Comparison of ENCODE assay signal across 1 cellular context in the genomic region with DNA sequence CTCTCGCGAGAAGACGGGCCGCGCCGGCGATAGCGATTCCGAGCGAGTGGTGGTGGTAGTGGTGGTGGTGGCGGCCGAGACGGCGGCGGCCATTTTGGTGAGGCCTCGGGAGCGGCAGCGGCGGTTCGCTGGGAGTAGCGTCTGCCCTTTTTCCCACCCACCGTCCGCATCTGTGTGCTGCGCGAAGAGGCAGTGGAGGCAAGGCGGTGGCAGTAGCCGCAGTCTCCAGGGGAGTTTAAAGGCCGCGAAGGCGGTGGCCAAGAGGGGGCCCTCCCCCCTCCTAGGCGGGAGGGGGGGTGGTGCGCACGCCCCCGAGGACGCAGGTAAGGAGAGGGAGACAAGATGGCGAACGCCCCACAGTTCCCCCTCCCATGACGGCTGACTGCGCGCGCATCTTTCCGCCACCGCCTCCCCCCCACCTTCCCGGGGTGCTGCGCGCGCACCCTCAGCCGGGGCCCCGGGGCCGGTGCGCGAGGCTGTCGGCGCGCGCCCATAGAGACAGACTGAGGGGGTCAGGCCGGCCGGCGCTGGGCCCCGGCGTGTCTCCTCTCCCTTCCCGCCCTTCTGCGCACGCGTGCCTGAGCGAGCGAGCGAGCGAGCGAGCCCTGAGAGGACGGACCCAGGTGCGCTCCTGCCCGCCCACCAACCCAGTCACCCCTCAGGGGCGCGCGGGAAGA.
TF ChIP-seq lines count a peak whose summit lies in the region.

No MANE protein-coding gene starts in this region.

TF ChIP-seq in HepG2, 621 proteins besides CTCF, POLR2A, EP300 and RAD21 (continued from another document and continues in another):
- TF ChIP-seq ZSCAN9 (CRISPR knock-in tag; IDR thresholded peaks at IDR 0.05; ENCODE audit: borderline replicate concordance) = peak; percentile 84
- peak; percentile 57; the same call in 1 of the 2 replicates for TF ChIP-seq SIN3A (IDR thresholded peaks at IDR 0.05; ENCODE audit: borderline replicate concordance, low read depth, low read length)
- TF ChIP-seq, protein P1, sequence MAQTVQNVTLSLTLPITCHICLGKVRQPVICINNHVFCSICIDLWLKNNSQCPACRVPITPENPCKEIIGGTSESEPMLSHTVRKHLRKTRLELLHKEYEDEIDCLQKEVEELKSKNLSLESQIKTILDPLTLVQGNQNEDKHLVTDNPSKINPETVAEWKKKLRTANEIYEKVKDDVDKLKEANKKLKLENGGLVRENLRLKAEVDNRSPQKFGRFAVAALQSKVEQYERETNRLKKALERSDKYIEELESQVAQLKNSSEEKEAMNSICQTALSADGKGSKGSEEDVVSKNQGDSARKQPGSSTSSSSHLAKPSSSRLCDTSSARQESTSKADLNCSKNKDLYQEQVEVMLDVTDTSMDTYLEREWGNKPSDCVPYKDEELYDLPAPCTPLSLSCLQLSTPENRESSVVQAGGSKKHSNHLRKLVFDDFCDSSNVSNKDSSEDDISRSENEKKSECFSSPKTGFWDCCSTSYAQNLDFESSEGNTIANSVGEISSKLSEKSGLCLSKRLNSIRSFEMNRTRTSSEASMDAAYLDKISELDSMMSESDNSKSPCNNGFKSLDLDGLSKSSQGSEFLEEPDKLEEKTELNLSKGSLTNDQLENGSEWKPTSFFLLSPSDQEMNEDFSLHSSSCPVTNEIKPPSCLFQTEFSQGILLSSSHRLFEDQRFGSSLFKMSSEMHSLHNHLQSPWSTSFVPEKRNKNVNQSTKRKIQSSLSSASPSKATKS (CRISPR knock-in tag; IDR thresholded peaks at IDR 0.05) = no peak; the same call in 1 of the 2 replicates
- no peak for TF ChIP-seq ZNF282 (IDR thresholded peaks at IDR 0.05; ENCODE audit: partially characterized antibody)
- no peak for TF ChIP-seq SYNCRIP (IDR thresholded peaks at IDR 0.05; ENCODE audit: insufficient read depth, low read depth, low read length)
- no peak for TF ChIP-seq EHMT2 (IDR thresholded peaks at IDR 0.05; ENCODE audit: borderline replicate concordance, low read depth, low read length)
- no peak for TF ChIP-seq NR3C1 (CRISPR knock-in tag; IDR thresholded peaks at IDR 0.05)
- peak; percentile 94 for TF ChIP-seq PCBP1 (IDR thresholded peaks at IDR 0.05; ENCODE audit: borderline replicate concordance, low read depth, low read length)
- TF ChIP-seq, protein P2, sequence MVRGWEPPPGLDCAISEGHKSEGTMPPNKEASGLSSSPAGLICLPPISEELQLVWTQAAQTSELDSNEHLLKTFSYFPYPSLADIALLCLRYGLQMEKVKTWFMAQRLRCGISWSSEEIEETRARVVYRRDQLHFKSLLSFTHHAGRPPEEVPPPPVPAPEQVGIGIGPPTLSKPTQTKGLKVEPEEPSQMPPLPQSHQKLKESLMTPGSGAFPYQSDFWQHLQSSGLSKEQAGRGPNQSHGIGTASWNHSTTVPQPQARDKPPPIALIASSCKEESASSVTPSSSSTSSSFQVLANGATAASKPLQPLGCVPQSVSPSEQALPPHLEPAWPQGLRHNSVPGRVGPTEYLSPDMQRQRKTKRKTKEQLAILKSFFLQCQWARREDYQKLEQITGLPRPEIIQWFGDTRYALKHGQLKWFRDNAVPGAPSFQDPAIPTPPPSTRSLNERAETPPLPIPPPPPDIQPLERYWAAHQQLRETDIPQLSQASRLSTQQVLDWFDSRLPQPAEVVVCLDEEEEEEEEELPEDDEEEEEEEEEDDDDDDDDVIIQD (CRISPR knock-in tag; IDR thresholded peaks at IDR 0.05; ENCODE audit: low read depth) = no peak; the same call in 1 of the 2 replicates
- TF ChIP-seq RFXANK (CRISPR knock-in tag; IDR thresholded peaks at IDR 0.05) = no peak; the same call in 1 of the 2 replicates
- TF ChIP-seq, protein P3, sequence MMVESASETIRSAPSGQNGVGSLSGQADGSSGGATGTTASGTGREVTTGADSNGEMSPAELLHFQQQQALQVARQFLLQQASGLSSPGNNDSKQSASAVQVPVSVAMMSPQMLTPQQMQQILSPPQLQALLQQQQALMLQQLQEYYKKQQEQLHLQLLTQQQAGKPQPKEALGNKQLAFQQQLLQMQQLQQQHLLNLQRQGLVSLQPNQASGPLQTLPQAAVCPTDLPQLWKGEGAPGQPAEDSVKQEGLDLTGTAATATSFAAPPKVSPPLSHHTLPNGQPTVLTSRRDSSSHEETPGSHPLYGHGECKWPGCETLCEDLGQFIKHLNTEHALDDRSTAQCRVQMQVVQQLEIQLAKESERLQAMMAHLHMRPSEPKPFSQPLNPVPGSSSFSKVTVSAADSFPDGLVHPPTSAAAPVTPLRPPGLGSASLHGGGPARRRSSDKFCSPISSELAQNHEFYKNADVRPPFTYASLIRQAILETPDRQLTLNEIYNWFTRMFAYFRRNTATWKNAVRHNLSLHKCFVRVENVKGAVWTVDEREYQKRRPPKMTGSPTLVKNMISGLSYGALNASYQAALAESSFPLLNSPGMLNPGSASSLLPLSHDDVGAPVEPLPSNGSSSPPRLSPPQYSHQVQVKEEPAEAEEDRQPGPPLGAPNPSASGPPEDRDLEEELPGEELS (CRISPR knock-in tag; IDR thresholded peaks at IDR 0.05) = peak; percentile 68
- TF ChIP-seq, protein P4, sequence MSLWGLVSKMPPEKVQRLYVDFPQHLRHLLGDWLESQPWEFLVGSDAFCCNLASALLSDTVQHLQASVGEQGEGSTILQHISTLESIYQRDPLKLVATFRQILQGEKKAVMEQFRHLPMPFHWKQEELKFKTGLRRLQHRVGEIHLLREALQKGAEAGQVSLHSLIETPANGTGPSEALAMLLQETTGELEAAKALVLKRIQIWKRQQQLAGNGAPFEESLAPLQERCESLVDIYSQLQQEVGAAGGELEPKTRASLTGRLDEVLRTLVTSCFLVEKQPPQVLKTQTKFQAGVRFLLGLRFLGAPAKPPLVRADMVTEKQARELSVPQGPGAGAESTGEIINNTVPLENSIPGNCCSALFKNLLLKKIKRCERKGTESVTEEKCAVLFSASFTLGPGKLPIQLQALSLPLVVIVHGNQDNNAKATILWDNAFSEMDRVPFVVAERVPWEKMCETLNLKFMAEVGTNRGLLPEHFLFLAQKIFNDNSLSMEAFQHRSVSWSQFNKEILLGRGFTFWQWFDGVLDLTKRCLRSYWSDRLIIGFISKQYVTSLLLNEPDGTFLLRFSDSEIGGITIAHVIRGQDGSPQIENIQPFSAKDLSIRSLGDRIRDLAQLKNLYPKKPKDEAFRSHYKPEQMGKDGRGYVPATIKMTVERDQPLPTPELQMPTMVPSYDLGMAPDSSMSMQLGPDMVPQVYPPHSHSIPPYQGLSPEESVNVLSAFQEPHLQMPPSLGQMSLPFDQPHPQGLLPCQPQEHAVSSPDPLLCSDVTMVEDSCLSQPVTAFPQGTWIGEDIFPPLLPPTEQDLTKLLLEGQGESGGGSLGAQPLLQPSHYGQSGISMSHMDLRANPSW (CRISPR knock-in tag; IDR thresholded peaks at IDR 0.05; ENCODE audit: borderline replicate concordance) = peak; percentile 27; the same call in 1 of the 2 replicates
- TF ChIP-seq MAZ (IDR thresholded peaks at IDR 0.05; ENCODE audit: borderline replicate concordance, low read depth, low read length) = peak; percentile 96
- peak; percentile 100 for TF ChIP-seq MAZ (CRISPR knock-in tag; IDR thresholded peaks at IDR 0.05; ENCODE audit: low read depth)
- no peak for TF ChIP-seq ZNF562 (CRISPR knock-in tag; IDR thresholded peaks at IDR 0.05; ENCODE audit: borderline replicate concordance)
- TF ChIP-seq, protein P5, sequence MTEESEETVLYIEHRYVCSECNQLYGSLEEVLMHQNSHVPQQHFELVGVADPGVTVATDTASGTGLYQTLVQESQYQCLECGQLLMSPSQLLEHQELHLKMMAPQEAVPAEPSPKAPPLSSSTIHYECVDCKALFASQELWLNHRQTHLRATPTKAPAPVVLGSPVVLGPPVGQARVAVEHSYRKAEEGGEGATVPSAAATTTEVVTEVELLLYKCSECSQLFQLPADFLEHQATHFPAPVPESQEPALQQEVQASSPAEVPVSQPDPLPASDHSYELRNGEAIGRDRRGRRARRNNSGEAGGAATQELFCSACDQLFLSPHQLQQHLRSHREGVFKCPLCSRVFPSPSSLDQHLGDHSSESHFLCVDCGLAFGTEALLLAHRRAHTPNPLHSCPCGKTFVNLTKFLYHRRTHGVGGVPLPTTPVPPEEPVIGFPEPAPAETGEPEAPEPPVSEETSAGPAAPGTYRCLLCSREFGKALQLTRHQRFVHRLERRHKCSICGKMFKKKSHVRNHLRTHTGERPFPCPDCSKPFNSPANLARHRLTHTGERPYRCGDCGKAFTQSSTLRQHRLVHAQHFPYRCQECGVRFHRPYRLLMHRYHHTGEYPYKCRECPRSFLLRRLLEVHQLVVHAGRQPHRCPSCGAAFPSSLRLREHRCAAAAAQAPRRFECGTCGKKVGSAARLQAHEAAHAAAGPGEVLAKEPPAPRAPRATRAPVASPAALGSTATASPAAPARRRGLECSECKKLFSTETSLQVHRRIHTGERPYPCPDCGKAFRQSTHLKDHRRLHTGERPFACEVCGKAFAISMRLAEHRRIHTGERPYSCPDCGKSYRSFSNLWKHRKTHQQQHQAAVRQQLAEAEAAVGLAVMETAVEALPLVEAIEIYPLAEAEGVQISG (CRISPR knock-in tag; IDR thresholded peaks at IDR 0.05) = peak; percentile 95; the same call in 1 of the 2 replicates
- peak; percentile 93 for TF ChIP-seq ZC3H13 (CRISPR knock-in tag; IDR thresholded peaks at IDR 0.05)
- peak; percentile 90 for TF ChIP-seq ISL2 (CRISPR knock-in tag; IDR thresholded peaks at IDR 0.05)
- no peak for TF ChIP-seq PLRG1 (conservative IDR thresholded peaks at IDR 0.05)
- peak; percentile 71; the same call in 1 of the 2 replicates for TF ChIP-seq NKX3-1 (CRISPR knock-in tag; IDR thresholded peaks at IDR 0.05)
- TF ChIP-seq, protein P6, sequence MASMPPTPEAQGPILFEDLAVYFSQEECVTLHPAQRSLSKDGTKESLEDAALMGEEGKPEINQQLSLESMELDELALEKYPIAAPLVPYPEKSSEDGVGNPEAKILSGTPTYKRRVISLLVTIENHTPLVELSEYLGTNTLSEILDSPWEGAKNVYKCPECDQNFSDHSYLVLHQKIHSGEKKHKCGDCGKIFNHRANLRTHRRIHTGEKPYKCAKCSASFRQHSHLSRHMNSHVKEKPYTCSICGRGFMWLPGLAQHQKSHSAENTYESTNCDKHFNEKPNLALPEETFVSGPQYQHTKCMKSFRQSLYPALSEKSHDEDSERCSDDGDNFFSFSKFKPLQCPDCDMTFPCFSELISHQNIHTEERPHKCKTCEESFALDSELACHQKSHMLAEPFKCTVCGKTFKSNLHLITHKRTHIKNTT (CRISPR knock-in tag; IDR thresholded peaks at IDR 0.05) = no peak
- TF ChIP-seq, protein P7, sequence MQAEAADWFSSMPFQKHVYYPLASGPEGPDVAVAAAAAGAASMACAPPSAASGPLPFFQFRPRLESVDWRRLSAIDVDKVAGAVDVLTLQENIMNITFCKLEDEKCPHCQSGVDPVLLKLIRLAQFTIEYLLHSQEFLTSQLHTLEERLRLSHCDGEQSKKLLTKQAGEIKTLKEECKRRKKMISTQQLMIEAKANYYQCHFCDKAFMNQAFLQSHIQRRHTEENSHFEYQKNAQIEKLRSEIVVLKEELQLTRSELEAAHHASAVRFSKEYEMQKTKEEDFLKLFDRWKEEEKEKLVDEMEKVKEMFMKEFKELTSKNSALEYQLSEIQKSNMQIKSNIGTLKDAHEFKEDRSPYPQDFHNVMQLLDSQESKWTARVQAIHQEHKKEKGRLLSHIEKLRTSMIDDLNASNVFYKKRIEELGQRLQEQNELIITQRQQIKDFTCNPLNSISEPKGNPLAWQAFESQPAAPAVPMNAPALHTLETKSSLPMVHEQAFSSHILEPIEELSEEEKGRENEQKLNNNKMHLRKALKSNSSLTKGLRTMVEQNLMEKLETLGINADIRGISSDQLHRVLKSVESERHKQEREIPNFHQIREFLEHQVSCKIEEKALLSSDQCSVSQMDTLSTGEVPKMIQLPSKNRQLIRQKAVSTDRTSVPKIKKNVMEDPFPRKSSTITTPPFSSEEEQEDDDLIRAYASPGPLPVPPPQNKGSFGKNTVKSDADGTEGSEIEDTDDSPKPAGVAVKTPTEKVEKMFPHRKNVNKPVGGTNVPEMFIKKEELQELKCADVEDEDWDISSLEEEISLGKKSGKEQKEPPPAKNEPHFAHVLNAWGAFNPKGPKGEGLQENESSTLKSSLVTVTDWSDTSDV (CRISPR knock-in tag; IDR thresholded peaks at IDR 0.05) = no peak; the same call in 1 of the 2 replicates
- 0 out of 2 replicates have a peak, but pooled peaks have one; percentile 68 for TF ChIP-seq GLI4 (CRISPR knock-in tag; IDR thresholded peaks at IDR 0.05; ENCODE audit: borderline replicate concordance)
- peak; percentile 90 for TF ChIP-seq GATAD1 (CRISPR knock-in tag; IDR thresholded peaks at IDR 0.05)
- TF ChIP-seq SRF (IDR thresholded peaks at IDR 0.05; ENCODE audit: low read depth, low read length) = no peak
- 0 out of 2 replicates have a peak, but pooled peaks have one; percentile 13 for TF ChIP-seq ZNF616 (CRISPR knock-in tag; IDR thresholded peaks at IDR 0.05; ENCODE audit: low read depth)
- TF ChIP-seq, protein P8, sequence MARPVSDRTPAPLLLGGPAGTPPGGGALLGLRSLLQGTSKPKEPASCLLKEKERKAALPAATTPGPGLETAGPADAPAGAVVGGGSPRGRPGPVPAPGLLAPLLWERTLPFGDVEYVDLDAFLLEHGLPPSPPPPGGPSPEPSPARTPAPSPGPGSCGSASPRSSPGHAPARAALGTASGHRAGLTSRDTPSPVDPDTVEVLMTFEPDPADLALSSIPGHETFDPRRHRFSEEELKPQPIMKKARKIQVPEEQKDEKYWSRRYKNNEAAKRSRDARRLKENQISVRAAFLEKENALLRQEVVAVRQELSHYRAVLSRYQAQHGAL (CRISPR knock-in tag; IDR thresholded peaks at IDR 0.05; ENCODE audit: not compliant biosample characterization) = peak; percentile 30
- TF ChIP-seq NCOR1 (IDR thresholded peaks at IDR 0.05; ENCODE audit: borderline replicate concordance, low read length) = no peak
- TF ChIP-seq, protein P9, sequence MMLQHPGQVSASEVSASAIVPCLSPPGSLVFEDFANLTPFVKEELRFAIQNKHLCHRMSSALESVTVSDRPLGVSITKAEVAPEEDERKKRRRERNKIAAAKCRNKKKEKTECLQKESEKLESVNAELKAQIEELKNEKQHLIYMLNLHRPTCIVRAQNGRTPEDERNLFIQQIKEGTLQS (CRISPR knock-in tag; IDR thresholded peaks at IDR 0.05) = peak; percentile 54; the same call in 1 of the 2 replicates
- TF ChIP-seq, protein P10, sequence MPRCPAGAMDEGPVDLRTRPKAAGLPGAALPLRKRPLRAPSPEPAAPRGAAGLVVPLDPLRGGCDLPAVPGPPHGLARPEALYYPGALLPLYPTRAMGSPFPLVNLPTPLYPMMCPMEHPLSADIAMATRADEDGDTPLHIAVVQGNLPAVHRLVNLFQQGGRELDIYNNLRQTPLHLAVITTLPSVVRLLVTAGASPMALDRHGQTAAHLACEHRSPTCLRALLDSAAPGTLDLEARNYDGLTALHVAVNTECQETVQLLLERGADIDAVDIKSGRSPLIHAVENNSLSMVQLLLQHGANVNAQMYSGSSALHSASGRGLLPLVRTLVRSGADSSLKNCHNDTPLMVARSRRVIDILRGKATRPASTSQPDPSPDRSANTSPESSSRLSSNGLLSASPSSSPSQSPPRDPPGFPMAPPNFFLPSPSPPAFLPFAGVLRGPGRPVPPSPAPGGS (CRISPR knock-in tag; IDR thresholded peaks at IDR 0.05) = peak; percentile 83
- TF ChIP-seq, protein P11, sequence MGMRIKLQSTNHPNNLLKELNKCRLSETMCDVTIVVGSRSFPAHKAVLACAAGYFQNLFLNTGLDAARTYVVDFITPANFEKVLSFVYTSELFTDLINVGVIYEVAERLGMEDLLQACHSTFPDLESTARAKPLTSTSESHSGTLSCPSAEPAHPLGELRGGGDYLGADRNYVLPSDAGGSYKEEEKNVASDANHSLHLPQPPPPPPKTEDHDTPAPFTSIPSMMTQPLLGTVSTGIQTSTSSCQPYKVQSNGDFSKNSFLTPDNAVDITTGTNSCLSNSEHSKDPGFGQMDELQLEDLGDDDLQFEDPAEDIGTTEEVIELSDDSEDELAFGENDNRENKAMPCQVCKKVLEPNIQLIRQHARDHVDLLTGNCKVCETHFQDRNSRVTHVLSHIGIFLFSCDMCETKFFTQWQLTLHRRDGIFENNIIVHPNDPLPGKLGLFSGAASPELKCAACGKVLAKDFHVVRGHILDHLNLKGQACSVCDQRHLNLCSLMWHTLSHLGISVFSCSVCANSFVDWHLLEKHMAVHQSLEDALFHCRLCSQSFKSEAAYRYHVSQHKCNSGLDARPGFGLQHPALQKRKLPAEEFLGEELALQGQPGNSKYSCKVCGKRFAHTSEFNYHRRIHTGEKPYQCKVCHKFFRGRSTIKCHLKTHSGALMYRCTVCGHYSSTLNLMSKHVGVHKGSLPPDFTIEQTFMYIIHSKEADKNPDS (CRISPR knock-in tag; IDR thresholded peaks at IDR 0.05) = peak; percentile 81; the same call in 1 of the 2 replicates
